8 cellular contexts compared by ENCODE assay signal in the genomic region with DNA sequence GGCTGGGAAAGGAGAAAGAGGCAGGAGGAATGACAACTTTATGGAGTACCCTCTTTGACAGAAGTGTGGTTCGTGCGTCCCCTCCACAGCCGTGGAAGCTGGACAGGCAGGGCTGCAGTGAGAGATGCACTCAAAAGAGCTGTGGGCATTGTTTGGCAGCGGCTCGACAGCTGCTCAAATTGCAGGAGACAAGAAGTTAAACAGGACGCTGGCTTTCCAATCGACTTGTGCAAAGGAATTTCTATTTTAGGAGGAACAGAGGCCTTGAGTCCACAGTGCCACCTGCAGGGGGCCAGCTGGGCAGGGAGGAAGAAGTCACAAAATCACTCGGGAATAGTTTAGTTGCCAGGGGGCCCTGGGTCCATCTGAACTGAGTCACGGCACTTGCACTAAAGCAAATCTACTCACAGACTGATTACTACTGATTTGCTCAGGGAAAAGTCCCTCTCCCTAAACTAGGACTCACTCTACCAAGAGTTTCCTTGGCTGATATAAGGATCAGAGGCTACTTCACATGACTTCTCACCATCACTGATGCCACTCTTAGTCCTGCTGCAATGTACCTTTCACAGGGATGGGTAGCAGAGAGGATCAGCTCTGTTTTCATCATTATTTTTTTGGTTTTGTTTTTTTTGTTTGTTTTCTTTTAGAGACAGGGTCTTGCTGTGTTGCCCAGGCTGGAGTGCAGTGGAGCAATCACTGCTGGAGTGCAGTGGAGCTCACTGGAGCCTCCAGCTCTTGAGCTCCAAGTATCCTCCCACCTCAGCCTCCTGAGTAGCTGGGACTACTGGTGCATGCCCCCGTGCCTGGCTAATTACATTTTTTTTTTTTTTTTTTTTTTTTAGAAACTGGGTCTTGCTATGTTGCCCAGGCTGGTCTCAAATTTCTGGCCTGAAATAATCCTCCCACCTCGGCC.
A peak's percentile ranks its signal among the peaks of the same experiment; 100 is the strongest.
DNase-seq lines count a peak whose midpoint lies in the region; ATAC-seq, FAIRE-seq and TF ChIP-seq lines count a peak whose summit lies in the region.

No MANE protein-coding gene starts in this region.

- no peak overlapping the region for H2AFZ ChIP-seq in K562 (ENCODE audit: low read depth, low read length)

- intact Hi-C loops in K562 (cut with micrococcal nuclease) = no loop called here
- intact Hi-C loops in upper lobe of right lung (cut with DNase I) = no loop called here

- CTCF ChIA-PET in K562 (lab: Yijun Ruan, JAX; ENCODE audit: low intra/inter-chr PET ratio) = no interaction called here

- no peaks in the 10 kb centered on the region for H3K79me2 ChIP-seq in K562 (ENCODE audit: control insufficient read depth, insufficient read depth, low read length)

- TF ChIP-seq EP300 in K562 (IDR thresholded peaks at IDR 0.05; ENCODE audit: low read length) = no peak

- TF ChIP-seq RAD21 in K562 (CRISPR knock-in tag; conservative IDR thresholded peaks at IDR 0.05 in 1 of 2, IDR thresholded peaks at IDR 0.05 in 1 of 2) = no peak

- POLR2A ChIA-PET in K562 (lab: Yijun Ruan, JAX) = interaction anchor here (0.6 kb wide), 1 partner anchor 9 kb away, joined by 3 read pairs; no protein-coding TSS in a partner anchor

- H3K4me1 ChIP-seq in K562 (replicated peaks in 1 of 2; ENCODE audit: control insufficient read depth in 2 of 2, insufficient read depth in 2 of 2, low read length in 2 of 2) (no peaks in the 10 kb centered on the region), upper lobe of right lung (peaks cover 10% of the 10 kb centered on the region)

- TF ChIP-seq CTCF in AG09309 (IDR thresholded peaks at IDR 0.05; ENCODE audit: control insufficient read depth, insufficient read depth, low read depth, low read length, missing control alignments) (peak; percentile 82), K562 (IDR thresholded peaks at IDR 0.05 in 2 of 3, conservative IDR thresholded peaks at IDR 0.05 in 1 of 3; ENCODE audit: insufficient read depth in 2 of 3, low read depth in 1 of 3, low read length in 3 of 3) (peak in 2 of 3 experiments; percentile 15 to 36; a peak in 3 of 6 replicates), kidney epithelial cell (IDR thresholded peaks at IDR 0.05; ENCODE audit: insufficient read depth, low read length, poor library complexity, severe bottlenecking) (peak; percentile 83), upper lobe of right lung (IDR thresholded peaks at IDR 0.05) (peak; percentile 74)

- DNase-seq in AG09309 (ENCODE audit: low read depth) = peak; percentile 24
- peak; percentile 73 for DNase-seq in HTR-8/SVneo (ENCODE audit: insufficient read length, low spot score)
- no peak for DNase-seq in K562 (ENCODE audit: extremely low read depth in 1 of 4, low spot score in 3 of 4)
- DNase-seq in kidney epithelial cell (ENCODE audit: low read depth) = peak; percentile 81
- DNase-seq in upper lobe of right lung = peak; percentile 82
- no peak for DNase-seq in activated CD8-positive, alpha-beta memory T cell treated with anti-CD3 and anti-CD28 coated beads for 24 hours

- FAIRE-seq in HTR-8/SVneo (lab: Jason Lieb, UNC) = peak; percentile 74
- FAIRE-seq in K562 (lab: Jason Lieb, UNC) = no peak

- H3K27me3 ChIP-seq in K562 (ENCODE audit: control insufficient read depth in 2 of 2, insufficient read depth in 2 of 2, low read length in 2 of 2) (peaks cover 5 to 13% of the 10 kb centered on the region in 2 experiments; a peak in 3 of 5 replicates), kidney epithelial cell (ENCODE audit: control insufficient read depth, insufficient read depth, low read length) (no peaks in the 10 kb centered on the region), upper lobe of right lung (no peaks in the 10 kb centered on the region)

- H3K27ac ChIP-seq in K562 (ENCODE audit: extremely low read depth, low read depth, low read length) (no peak overlapping the region), upper lobe of right lung (no peak overlapping the region)

- H3K9me3 ChIP-seq in K562 (replicated peaks; ENCODE audit: control insufficient read depth, insufficient read depth, low read depth, low read length) (no peaks in the 10 kb centered on the region), upper lobe of right lung (no peaks in the 10 kb centered on the region)

- WGBS in K562 (ENCODE audit: insufficient coverage, low coverage, missing lambda C conversion rate) = 0% methylated on average over 11 of the region's 11 CpGs

- H3K36me3 ChIP-seq in K562 (ENCODE audit: control insufficient read depth, insufficient read depth, low read length) (no peaks in the 10 kb centered on the region), kidney epithelial cell (ENCODE audit: control insufficient read depth, insufficient read depth, low read length) (no peaks in the 10 kb centered on the region), upper lobe of right lung (no peaks in the 10 kb centered on the region)

- H3K9ac ChIP-seq in K562 (ENCODE audit: insufficient read depth in 1 of 2, low read depth in 2 of 2, low read length in 2 of 2) = no peak overlapping the region

- H3K4me3 ChIP-seq in AG09309 (ENCODE audit: control insufficient read depth, low read depth, low read length) (no peak overlapping the region), K562 (no peak overlapping the region), kidney epithelial cell (ENCODE audit: low read depth, low read length) (no peak overlapping the region), upper lobe of right lung (no peak overlapping the region)

- H3K4me2 ChIP-seq in K562 (ENCODE audit: insufficient read depth, low read length) = no peak overlapping the region

- BruUV-seq in K562 (replicated peaks; lab: Mats Ljungman, UMichigan) = no TSS peak

- H3K9me1 ChIP-seq in K562 (ENCODE audit: control insufficient read depth, insufficient read depth, low read length) = peaks cover 2% of the 10 kb centered on the region

- in situ Hi-C loops in K562 (cut with MboI) = no loop called here

- no peak for TF ChIP-seq POLR2A in K562 (conservative IDR thresholded peaks at IDR 0.05)

- ATAC-seq in K562 (no peak), upper lobe of right lung (peak; percentile 94), HG02759 (IDR thresholded peaks at IDR 0.05; ENCODE audit: unreplicated experiment) (no peak), GM18909 (IDR thresholded peaks at IDR 0.05; ENCODE audit: poor library complexity, unreplicated experiment) (no peak)

- no peaks in the 10 kb centered on the region for H4K20me1 ChIP-seq in K562 (replicated peaks; ENCODE audit: control insufficient read depth, insufficient read depth, low read length)

TF ChIP-seq in K562, 482 proteins besides CTCF, POLR2A, EP300 and RAD21:
- TF ChIP-seq, protein P1, sequence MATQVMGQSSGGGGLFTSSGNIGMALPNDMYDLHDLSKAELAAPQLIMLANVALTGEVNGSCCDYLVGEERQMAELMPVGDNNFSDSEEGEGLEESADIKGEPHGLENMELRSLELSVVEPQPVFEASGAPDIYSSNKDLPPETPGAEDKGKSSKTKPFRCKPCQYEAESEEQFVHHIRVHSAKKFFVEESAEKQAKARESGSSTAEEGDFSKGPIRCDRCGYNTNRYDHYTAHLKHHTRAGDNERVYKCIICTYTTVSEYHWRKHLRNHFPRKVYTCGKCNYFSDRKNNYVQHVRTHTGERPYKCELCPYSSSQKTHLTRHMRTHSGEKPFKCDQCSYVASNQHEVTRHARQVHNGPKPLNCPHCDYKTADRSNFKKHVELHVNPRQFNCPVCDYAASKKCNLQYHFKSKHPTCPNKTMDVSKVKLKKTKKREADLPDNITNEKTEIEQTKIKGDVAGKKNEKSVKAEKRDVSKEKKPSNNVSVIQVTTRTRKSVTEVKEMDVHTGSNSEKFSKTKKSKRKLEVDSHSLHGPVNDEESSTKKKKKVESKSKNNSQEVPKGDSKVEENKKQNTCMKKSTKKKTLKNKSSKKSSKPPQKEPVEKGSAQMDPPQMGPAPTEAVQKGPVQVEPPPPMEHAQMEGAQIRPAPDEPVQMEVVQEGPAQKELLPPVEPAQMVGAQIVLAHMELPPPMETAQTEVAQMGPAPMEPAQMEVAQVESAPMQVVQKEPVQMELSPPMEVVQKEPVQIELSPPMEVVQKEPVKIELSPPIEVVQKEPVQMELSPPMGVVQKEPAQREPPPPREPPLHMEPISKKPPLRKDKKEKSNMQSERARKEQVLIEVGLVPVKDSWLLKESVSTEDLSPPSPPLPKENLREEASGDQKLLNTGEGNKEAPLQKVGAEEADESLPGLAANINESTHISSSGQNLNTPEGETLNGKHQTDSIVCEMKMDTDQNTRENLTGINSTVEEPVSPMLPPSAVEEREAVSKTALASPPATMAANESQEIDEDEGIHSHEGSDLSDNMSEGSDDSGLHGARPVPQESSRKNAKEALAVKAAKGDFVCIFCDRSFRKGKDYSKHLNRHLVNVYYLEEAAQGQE (CRISPR knock-in tag; IDR thresholded peaks at IDR 0.05; ENCODE audit: low read depth) = no peak
- 0 out of 2 replicates have a peak, but pooled peaks have one; percentile 8 for TF ChIP-seq ZNF121 (CRISPR knock-in tag; conservative IDR thresholded peaks at IDR 0.05)

Comparison
In these comparisons a context has a peak if more than half of its experiments do, and no peak if none do; other contexts are left out.
1. DNase-seq: peak in AG09309 (single experiment), HTR-8/SVneo (single experiment), kidney epithelial cell (single experiment) and upper lobe of right lung (single experiment); none in K562 (0 of 4) and activated CD8-positive, alpha-beta memory T cell treated with anti-CD3 and anti-CD28 coated beads for 24 hours (single experiment).
2. CTCF ChIP-seq: peak in every context shown above with its lines; median percentile 83 in kidney epithelial cell; 82 in AG09309; 74 in upper lobe of right lung; 26 in K562.